7 cellular contexts compared by ENCODE assay signal in the genomic region with DNA sequence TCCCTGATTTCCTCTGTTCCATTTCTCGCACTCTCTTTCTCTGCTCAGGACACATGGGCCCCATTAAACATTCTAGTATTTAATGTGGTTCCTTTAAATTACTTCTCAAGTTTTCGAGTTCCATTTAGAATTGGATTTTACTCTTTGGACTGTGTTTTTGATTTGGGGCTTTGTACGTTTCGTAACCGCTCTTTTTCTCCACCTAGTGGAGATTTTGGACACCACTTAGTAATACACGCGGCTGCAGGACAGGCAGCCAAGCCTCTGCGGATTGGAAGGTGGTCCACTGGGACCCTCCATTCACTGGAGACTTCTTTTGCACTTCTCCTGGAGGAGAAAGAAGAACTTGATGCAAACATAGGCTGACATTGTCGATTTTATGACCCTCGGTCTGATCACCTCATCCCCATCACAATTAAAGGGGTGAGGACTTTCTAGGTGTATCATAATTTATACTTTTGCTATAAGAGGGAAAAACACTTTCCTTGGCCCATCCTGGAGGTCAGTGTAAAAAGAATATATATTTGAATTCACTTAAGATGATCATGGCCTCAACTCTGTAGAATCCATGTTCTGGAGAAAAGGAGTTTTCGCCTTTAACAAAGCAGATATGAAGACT.
A peak's percentile ranks its signal among the peaks of the same experiment; 100 is the strongest.
DNase-seq lines count a peak whose midpoint lies in the region; ATAC-seq and FAIRE-seq lines count a peak whose summit lies in the region.

No MANE protein-coding gene starts in this region.

- no peaks in the 10 kb centered on the region for H3K9me3 ChIP-seq in T-helper 17 cell (ENCODE audit: control insufficient read depth, low read length, poor library complexity, severe bottlenecking)

- no peak overlapping the region for H3K27ac Mint-ChIP-seq in T-helper 17 cell

- H3K4me3 Mint-ChIP-seq in T-helper 17 cell, result peak overlapping the region; percentile 71

- DNase-seq in DMS114 treated with DMSO at 0.1 percent for 48 hours (lab: John Stamatoyannopoulos, UW; ENCODE audit: unreplicated experiment) (peak; percentile 26), T-helper 17 cell (no peak), frontal cortex (ENCODE audit: low spot score in 2 of 2) (peak; percentile 7 to 27), pons (ENCODE audit: low spot score) (peak; percentile 27), DMS153 treated with DMSO at 0.1 percent for 48 hours (lab: John Stamatoyannopoulos, UW; ENCODE audit: unreplicated experiment) (no peak)
- no peak for DNase-seq in activated effector memory CD4-positive, alpha-beta T cell treated with Interleukin-2 at 50 U/mL for 16 hours

- ATAC-seq in HG03354 (IDR thresholded peaks at IDR 0.05; ENCODE audit: poor library complexity, severe bottlenecking, unreplicated experiment) (peak; percentile 42), T-helper 17 cell (peak; percentile 39)

- peaks cover 14% of the 10 kb centered on the region for H3K27me3 Mint-ChIP-seq in T-helper 17 cell

- peaks cover 26% of the 10 kb centered on the region for H3K4me1 Mint-ChIP-seq in T-helper 17 cell

- peaks cover 6% of the 10 kb centered on the region for H3K36me3 Mint-ChIP-seq in T-helper 17 cell (ENCODE audit: low read depth)

- FAIRE-seq in frontal cortex (lab: Jason Lieb, UNC), result no peak

Comparison
In these comparisons a context has a peak if more than half of its experiments do, and no peak if none do; other contexts are left out.
1. DNase-seq: peak in DMS114 treated with DMSO at 0.1 percent for 48 hours (single experiment), frontal cortex (2 of 2) and pons (single experiment); none in T-helper 17 cell (0 of 3), activated effector memory CD4-positive, alpha-beta T cell treated with Interleukin-2 at 50 U/mL for 16 hours (single experiment) and DMS153 treated with DMSO at 0.1 percent for 48 hours (single experiment).